Comparison of ENCODE assay signal across 8 cellular contexts in the genomic region with DNA sequence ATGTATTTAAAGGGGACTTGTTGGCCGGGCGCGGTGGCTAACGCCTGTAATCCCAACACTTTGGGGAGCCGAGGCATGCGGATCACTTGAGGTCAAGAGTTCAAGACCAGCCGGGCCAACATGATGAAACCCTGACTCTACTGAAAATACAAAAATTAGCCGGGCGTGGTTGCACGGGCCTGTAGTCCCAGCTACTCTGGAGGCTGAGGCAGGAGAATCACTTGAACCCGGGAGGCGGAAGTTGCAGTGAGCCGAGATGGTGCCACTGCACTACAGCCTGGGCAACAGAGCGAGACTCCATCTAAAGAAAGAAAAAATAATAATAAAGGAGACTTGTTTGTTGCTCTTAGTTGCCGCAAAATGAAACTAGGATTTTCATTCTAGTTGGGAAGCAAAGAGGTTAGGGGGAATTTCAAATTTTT. TPM values are rescaled to one million over a fixed set of nuclear protein-coding genes. Genes with fewer than 3 reads are reported as not detected.
A peak's percentile ranks its signal among the peaks of the same experiment; 100 is the strongest.
DNase-seq lines count a peak whose midpoint lies in the region; ATAC-seq, FAIRE-seq and TF ChIP-seq lines count a peak whose summit lies in the region.
"Not testable (repeated sequence)": the region's sequence is repeated elsewhere in the genome, so short reads cannot be mapped to it uniquely, and the experiment has no call there.

No MANE protein-coding gene starts in this region.

- H3K4me3 ChIP-seq in DOHH2 (ENCODE audit: low read length) (peak overlapping the region; percentile 93), OCI-LY7 (ENCODE audit: low read depth, low read length, poor library complexity, severe bottlenecking) (peak overlapping the region; percentile 91), bronchial epithelial cell (ENCODE audit: low read depth, low read length) (peak overlapping the region; percentile 75), fibroblast of the aortic adventitia (ENCODE audit: low read depth, low read length) (peak overlapping the region; percentile 31), mononuclear cell (ENCODE audit: low read length) (peak overlapping the region; percentile 59), rectal smooth muscle tissue (ENCODE audit: low read length) (peak overlapping the region; percentile 64)

- POLR2A ChIA-PET in OCI-LY7 (lab: Charles Lee), result interaction anchor here (0.9 to 2.3 kb wide), 3 partner anchors 23 to 72 kb away, joined by 3 to 5 read pairs (median 3); no protein-coding TSS in a partner anchor

- H3K9ac ChIP-seq in rectal smooth muscle tissue (ENCODE audit: low read length), result not testable (repeated sequence)

- H3K36me3 ChIP-seq in DOHH2 (ENCODE audit: control insufficient read depth, low read length) (peaks cover 14% of the 10 kb centered on the region), OCI-LY7 (ENCODE audit: insufficient read depth, low read length) (peaks cover 23% of the 10 kb centered on the region)
- not testable (repeated sequence) for H3K36me3 ChIP-seq in bronchial epithelial cell (ENCODE audit: control insufficient read depth, insufficient read depth, low read length); rectal smooth muscle tissue (ENCODE audit: control insufficient read depth, insufficient read depth, low read length)

- not testable (repeated sequence) for H3K9me3 ChIP-seq in DOHH2 (ENCODE audit: control insufficient read depth, insufficient read depth, low read length); OCI-LY7 (ENCODE audit: low read length); mononuclear cell (ENCODE audit: low read depth, low read length)

- DNase-seq in OCI-LY7 (ENCODE audit: low spot score); activated CD8-positive, alpha-beta memory T cell treated with anti-CD3 and anti-CD28 coated beads, Interleukin-2, amount 10 ng/mL, durations not matched to agents 7 days and 5 days; bronchial epithelial cell (ENCODE audit: low read depth); fibroblast of the aortic adventitia (ENCODE audit: low read depth); type B pancreatic cell (ENCODE audit: extremely low spot score, unreplicated experiment): not testable (repeated sequence)

- not testable (repeated sequence) for TF ChIP-seq CTCF in DOHH2 (IDR thresholded peaks at IDR 0.05; ENCODE audit: low read depth, low read length, poor library complexity, severe bottlenecking); OCI-LY7 (conservative IDR thresholded peaks at IDR 0.05; ENCODE audit: low read length); bronchial epithelial cell (IDR thresholded peaks at IDR 0.05; ENCODE audit: insufficient read depth, low read length, severe bottlenecking); fibroblast of the aortic adventitia (IDR thresholded peaks at IDR 0.05; ENCODE audit: insufficient read depth, low read length); type B pancreatic cell (conservative IDR thresholded peaks at IDR 0.05)

- intact Hi-C loops in OCI-LY7 (cut with micrococcal nuclease; ENCODE audit: unreplicated experiment), result loop anchor here (1.0 to 10.0 kb wide), 5 partner anchors 22 to 207 kb away; a partner anchor contains a TSS

- H3K36me3 Mint-ChIP-seq in activated CD8-positive, alpha-beta memory T cell treated with anti-CD3 and anti-CD28 coated beads, Interleukin-2, amount 10 ng/mL, durations not matched to agents 7 days and 5 days; type B pancreatic cell: not testable (repeated sequence)

- H3K4me1 ChIP-seq in DOHH2 (ENCODE audit: control insufficient read depth, low read length), result peaks cover 67% of the 10 kb centered on the region
- peaks cover 78% of the 10 kb centered on the region for H3K4me1 ChIP-seq in OCI-LY7 (ENCODE audit: insufficient read depth, low read length, poor library complexity, severe bottlenecking)
- peaks cover 56% of the 10 kb centered on the region for H3K4me1 ChIP-seq in mononuclear cell (ENCODE audit: insufficient read depth, low read length)
- H3K4me1 ChIP-seq in rectal smooth muscle tissue (ENCODE audit: control insufficient read depth, insufficient read depth, low read length), result not testable (repeated sequence)

- H3K9me3 Mint-ChIP-seq in activated CD8-positive, alpha-beta memory T cell treated with anti-CD3 and anti-CD28 coated beads, Interleukin-2, amount 10 ng/mL, durations not matched to agents 7 days and 5 days (ENCODE audit: low read depth); type B pancreatic cell: not testable (repeated sequence)

- peaks cover 42% of the 10 kb centered on the region for H3K4me1 Mint-ChIP-seq in activated CD8-positive, alpha-beta memory T cell treated with anti-CD3 and anti-CD28 coated beads, Interleukin-2, amount 10 ng/mL, durations not matched to agents 7 days and 5 days
- H3K4me1 Mint-ChIP-seq in type B pancreatic cell (ENCODE audit: unreplicated experiment), result peaks cover 24% of the 10 kb centered on the region

- CTCF ChIA-PET in OCI-LY7 (lab: Charles Lee; ENCODE audit: unreplicated experiment), result not testable (repeated sequence)
- CTCF ChIA-PET in activated CD8-positive, alpha-beta memory T cell treated with anti-CD3 and anti-CD28 coated beads, Interleukin-2, amount 10 ng/mL, durations not matched to agents 7 days and 5 days (lab: Charles Lee), result interaction anchor here (7.3 kb wide), 1 partner anchor 74 kb away, joined by 31 read pairs; a partner anchor contains a TSS

- H3K27ac Mint-ChIP-seq in activated CD8-positive, alpha-beta memory T cell treated with anti-CD3 and anti-CD28 coated beads, Interleukin-2, amount 10 ng/mL, durations not matched to agents 7 days and 5 days, result peak overlapping the region; percentile 95
- peak overlapping the region; percentile 98 for H3K27ac Mint-ChIP-seq in type B pancreatic cell

- H3F3A ChIP-seq in DOHH2 (ENCODE audit: control insufficient read depth, insufficient read depth), result peaks cover 21% of the 10 kb centered on the region

- H3K4me3 Mint-ChIP-seq in activated CD8-positive, alpha-beta memory T cell treated with anti-CD3 and anti-CD28 coated beads, Interleukin-2, amount 10 ng/mL, durations not matched to agents 7 days and 5 days, result peak overlapping the region; percentile 91
- peak overlapping the region; percentile 94 for H3K4me3 Mint-ChIP-seq in type B pancreatic cell

- not testable (repeated sequence) for H3K27me3 ChIP-seq in DOHH2 (ENCODE audit: control insufficient read depth, low read length); bronchial epithelial cell (ENCODE audit: control insufficient read depth, insufficient read depth, low read length); mononuclear cell (ENCODE audit: insufficient read depth, low read length); rectal smooth muscle tissue (ENCODE audit: control insufficient read depth, insufficient read depth, low read length)

- peak overlapping the region; percentile 80 for H3K4me2 ChIP-seq in DOHH2 (ENCODE audit: low read length)
- peak overlapping the region; percentile 84 for H3K4me2 ChIP-seq in OCI-LY7 (ENCODE audit: low read length)

- H4K20me1 ChIP-seq in DOHH2 (ENCODE audit: control insufficient read depth, insufficient read depth, low read depth, low read length), result not testable (repeated sequence)
- peaks cover 11% of the 10 kb centered on the region; the same call in 1 of the 2 replicates for H4K20me1 ChIP-seq in OCI-LY7 (ENCODE audit: insufficient read depth, low read length)

- FAIRE-seq in bronchial epithelial cell (lab: Jason Lieb, UNC), result not testable (repeated sequence)

- H3K9me2 ChIP-seq in DOHH2 (replicated peaks; ENCODE audit: control insufficient read depth, low read length); OCI-LY7 (ENCODE audit: insufficient read depth, low read length): not testable (repeated sequence)

- peak overlapping the region; percentile 62; the same call in 1 of the 2 replicates for H2AFZ ChIP-seq in OCI-LY7 (ENCODE audit: low read length)

- not testable (repeated sequence) for ATAC-seq in activated CD8-positive, alpha-beta memory T cell treated with anti-CD3 and anti-CD28 coated beads, Interleukin-2, amount 10 ng/mL, durations not matched to agents 7 days and 5 days

- BruUV-seq in OCI-LY7 (replicated peaks; lab: Mats Ljungman, UMichigan), result not testable (repeated sequence)

- H3K27me3 Mint-ChIP-seq in activated CD8-positive, alpha-beta memory T cell treated with anti-CD3 and anti-CD28 coated beads, Interleukin-2, amount 10 ng/mL, durations not matched to agents 7 days and 5 days; type B pancreatic cell: not testable (repeated sequence)

- peaks cover 56% of the 10 kb centered on the region for H3K79me2 ChIP-seq in DOHH2 (ENCODE audit: control insufficient read depth, low read length)
- peaks cover 97% of the 10 kb centered on the region for H3K79me2 ChIP-seq in OCI-LY7 (ENCODE audit: insufficient read depth, low read depth, low read length)

- H3K27ac ChIP-seq in DOHH2 (ENCODE audit: low read depth, low read length) (peak overlapping the region; percentile 68), OCI-LY7 (ENCODE audit: low read depth, low read length, poor library complexity, severe bottlenecking) (peak overlapping the region; percentile 96), rectal smooth muscle tissue (ENCODE audit: low read depth, low read length) (peak overlapping the region; percentile 91)

RNA-seq across cellular contexts. Expression of a gene that starts 22.5 kb away (rescaled TPM):
- 80.9 and 93.2 TPM in 2 replicates for total RNA-seq in OCI-LY7 (2014; rRNA removed; shearing (Covaris generic))
- total RNA-seq in OCI-LY7 (2022), result 175 and 210 TPM in 2 replicates
- total RNA-seq in activated CD8-positive, alpha-beta memory T cell treated with anti-CD3 and anti-CD28 coated beads, Interleukin-2, amount 10 ng/mL, durations not matched to agents 7 days and 5 days, result 10 to 100 TPM; 38.8 to 41.7 TPM
- 13.4 and 13.6 TPM in 2 replicates for total RNA-seq in bronchial epithelial cell
- total RNA-seq in fibroblast of the aortic adventitia (ENCODE audit: low replicate concordance), result 18.8 and 20.5 TPM in 2 replicates
- 11.0 TPM for total RNA-seq in mononuclear cell
- total RNA-seq in type B pancreatic cell (ENCODE audit: low replicate concordance), result 36.4 and 56.4 TPM in 2 replicates

Comparison
In these comparisons a context has a peak if more than half of its experiments do, and no peak if none do; other contexts are left out.
1. H3K4me3 ChIP-seq: peak in every context shown above with its lines; median percentile 93 in DOHH2; 91 in OCI-LY7; 75 in bronchial epithelial cell; 64 in rectal smooth muscle tissue; 59 in mononuclear cell; 31 in fibroblast of the aortic adventitia.